8 cellular contexts compared by ENCODE assay signal in genomic region chr5:154642499-154643245, GRCh38.
A peak's percentile ranks its signal among the peaks of the same experiment; 100 is the strongest.
DNase-seq lines count a peak whose midpoint lies in the region; ATAC-seq and TF ChIP-seq lines count a peak whose summit lies in the region.

No MANE protein-coding gene starts in this region.

- ATAC-seq in GM21390 (IDR thresholded peaks at IDR 0.05; ENCODE audit: unreplicated experiment): peak; percentile 63
- peak in 7 of 8 donors; percentile 57 to 81 (median 70) for ATAC-seq in heart right ventricle
- ATAC-seq in GM19324 (IDR thresholded peaks at IDR 0.05; ENCODE audit: low FRiP score, unreplicated experiment): no peak

- TF ChIP-seq CTCF in A673 (conservative IDR thresholded peaks at IDR 0.05; ENCODE audit: low read depth, low read length) (peak; percentile 60), SK-N-SH (IDR thresholded peaks at IDR 0.05) (peak; percentile 40; the same call in 1 of the 2 replicates), heart right ventricle (IDR thresholded peaks at IDR 0.05) (peak; percentile 11 to 63 (median 53))

- CTCF ChIA-PET in A673 (lab: Charles Lee) (interaction anchor here (0.6 kb wide), 1 partner anchor 18 kb away, joined by 4 read pairs; no protein-coding TSS in a partner anchor), SK-N-SH (lab: Yijun Ruan, JAX) (interaction anchor here (0.6 to 1.1 kb wide), 3 partner anchors 9 to 287 kb away, joined by 3 read pairs; no protein-coding TSS in a partner anchor)

- POLR2A ChIA-PET in A673 (lab: Charles Lee; ENCODE audit: low non-redundant PET) (no interaction called here), SK-N-SH (lab: Yijun Ruan, JAX) (no interaction called here)

- no peak overlapping the region for H3K4me2 ChIP-seq in SK-N-SH

- no peaks in the 10 kb centered on the region for H4K20me1 ChIP-seq in SK-N-SH (ENCODE audit: insufficient read depth)

- H3K79me2 ChIP-seq in SK-N-SH (ENCODE audit: insufficient read depth): no peaks in the 10 kb centered on the region

- DNase-seq in A673 (ENCODE audit: low spot score) (peak; percentile 48), SK-N-SH (no peak), heart right ventricle (no peak), NCI-H1930 (lab: John Stamatoyannopoulos, UW) (no peak), superior temporal gyrus (ENCODE audit: extremely low spot score) (no peak)
- DNase-seq in activated CD4-positive, alpha-beta T cell treated with anti-CD3 and anti-CD28 coated beads, Interleukin-2, amount 50 U/mL, for 1 hour: no peak

- peaks cover 2% of the 10 kb centered on the region for H3F3A ChIP-seq in SK-N-SH (replicated peaks; ENCODE audit: insufficient read depth)

- no TSS peak for BruUV-seq in A673 (replicated peaks; lab: Mats Ljungman, UMichigan)

- intact Hi-C loops in A673 (cut with micrococcal nuclease; ENCODE audit: unreplicated experiment): loop anchor here (5.0 to 10.0 kb wide), 2 partner anchors 492 to 665 kb away; no protein-coding TSS in a partner anchor
- intact Hi-C loops in heart right ventricle (cut with DNase I): no loop called here

- no peaks in the 10 kb centered on the region for H3K27me3 ChIP-seq in A673 (replicated peaks; ENCODE audit: insufficient read depth, low read depth, low read length, poor library complexity)
- no peaks in the 10 kb centered on the region for H3K27me3 ChIP-seq in SK-N-SH (ENCODE audit: insufficient read depth)
- H3K27me3 ChIP-seq in heart right ventricle: peaks cover 0 to 14% (median 5%) of the 10 kb centered on the region in 7 donors

- H3K36me3 ChIP-seq in A673 (ENCODE audit: insufficient read depth, low read length, poor library complexity, severe bottlenecking) (no peaks in the 10 kb centered on the region), SK-N-SH (replicated peaks in 1 of 2; ENCODE audit: control insufficient read depth in 1 of 2, insufficient read depth in 2 of 2, low read length in 1 of 2) (no peaks in the 10 kb centered on the region), heart right ventricle (no peaks in the 10 kb centered on the region)

- peak; percentile 60 for TF ChIP-seq RAD21 in SK-N-SH (IDR thresholded peaks at IDR 0.05; ENCODE audit: low read length)

- H3K4me1 ChIP-seq in A673 (ENCODE audit: insufficient read depth, low read length, poor library complexity, severe bottlenecking) (no peaks in the 10 kb centered on the region), SK-N-SH (ENCODE audit: control insufficient read depth in 1 of 2, insufficient read depth in 2 of 2, low read depth in 1 of 2, low read length in 1 of 2) (no peaks in the 10 kb centered on the region; a peak in 1 of 4 replicates), heart right ventricle (peaks cover 3 to 10% (median 9%) of the 10 kb centered on the region in 9 donors)

- WGBS in SK-N-SH (ENCODE audit: low lambda C conversion rate): 60% methylated on average over 12 of the region's 12 CpGs
- WGBS in heart right ventricle, 2 donors: 38 to 64% methylated on average over 12 of the region's 12 CpGs

- H3K9ac ChIP-seq in SK-N-SH: no peak overlapping the region

- H3K4me3 ChIP-seq in A673 (ENCODE audit: low read depth, low read length, poor library complexity, severe bottlenecking) (no peak overlapping the region), SK-N-SH (ENCODE audit: low read depth in 2 of 2, low read length in 1 of 2) (no peak overlapping the region), heart right ventricle (no peak overlapping the region)

- H3K9me3 ChIP-seq in A673 (ENCODE audit: low read depth, low read length, poor library complexity, severe bottlenecking) (no peaks in the 10 kb centered on the region), SK-N-SH (no peaks in the 10 kb centered on the region), heart right ventricle (peaks cover 0 to 10% (median 0%) of the 10 kb centered on the region in 11 donors)

- no peak overlapping the region for H2AFZ ChIP-seq in SK-N-SH (ENCODE audit: low read depth)

- H3K9me2 ChIP-seq in SK-N-SH: no peaks in the 10 kb centered on the region

- no peak for TF ChIP-seq EP300 in SK-N-SH (IDR thresholded peaks at IDR 0.05; ENCODE audit: borderline replicate concordance in 1 of 2, low read depth in 1 of 2, low read length in 1 of 2)

- H3K27ac ChIP-seq in A673 (ENCODE audit: low read depth, low read length, poor library complexity, severe bottlenecking): no peak overlapping the region
- no peak overlapping the region for H3K27ac ChIP-seq in SK-N-SH (ENCODE audit: low read depth in 2 of 2, low read length in 1 of 2)
- H3K27ac ChIP-seq in heart right ventricle: no peak overlapping the region

TF ChIP-seq in SK-N-SH, 30 proteins besides CTCF, POLR2A, EP300 and RAD21:
- TF ChIP-seq GABPA (IDR thresholded peaks at IDR 0.05; ENCODE audit: low read depth) (no peak), CHD2 (IDR thresholded peaks at IDR 0.05; ENCODE audit: low read length, partially characterized antibody) (no peak), MAX (IDR thresholded peaks at IDR 0.05; ENCODE audit: low read depth) (no peak), YY1 (IDR thresholded peaks at IDR 0.05; ENCODE audit: low read depth) (no peak), ELF1 (IDR thresholded peaks at IDR 0.05) (no peak)
TF ChIP-seq in SK-N-SH: peak in this region for 0.
